ENCODE assay signal across 10 cellular contexts in the genomic region with DNA sequence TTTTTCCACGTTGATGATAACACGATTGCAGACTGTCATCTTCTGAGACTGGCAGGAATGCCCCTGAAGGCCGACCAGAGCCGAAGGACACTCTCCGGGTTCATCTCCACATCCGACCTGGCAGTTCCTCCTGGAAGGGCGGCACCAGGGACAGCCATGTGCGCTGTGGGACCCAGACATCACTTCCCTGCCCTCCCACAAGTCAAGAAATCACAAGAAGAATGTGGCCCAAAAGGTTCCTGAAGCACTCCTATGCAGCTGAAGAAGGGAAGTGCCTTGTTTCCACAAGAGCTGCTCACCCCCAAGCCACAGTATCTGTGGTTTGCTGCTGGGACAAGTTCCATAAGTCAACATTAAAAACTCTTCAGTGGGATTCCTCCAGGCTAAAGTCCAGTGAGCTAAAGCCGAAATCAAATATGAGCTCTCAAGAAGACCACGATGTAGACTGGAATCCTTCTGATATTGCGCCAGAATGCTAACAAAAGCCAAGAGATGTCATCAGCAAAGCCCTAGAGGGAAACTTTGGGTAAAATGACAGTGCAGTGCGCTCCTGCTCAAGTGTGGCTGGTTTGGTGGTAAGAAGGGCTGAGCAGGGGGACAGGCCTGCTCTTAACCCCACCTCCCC. TPM values are rescaled to one million over a fixed set of nuclear protein-coding genes. Genes with fewer than 3 reads are reported as not detected.
DNase-seq lines count a peak whose midpoint lies in the region; TF ChIP-seq lines count a peak whose summit lies in the region.
"Had no signal": no experiment of that assay in that cellular context is flagged by ENCODE, and none has a peak within 500 bp of the region (broad histone marks: within the 10 kb centered on the region; RNA-seq: fewer than 3 reads in every experiment).

No MANE protein-coding gene starts in this region.

- in situ Hi-C loops in HAP-1 (cut with MboI; ENCODE audit: low sequenced_read_pairs): no loop called here

- TF ChIP-seq CTCF in fibroblast of pulmonary artery (IDR thresholded peaks at IDR 0.05; ENCODE audit: low read length, missing control alignments): no peak

- peak; percentile 79 for DNase-seq in EL
- peak in 1 of 2 experiments; percentile 52 for DNase-seq in SJSA1 (ENCODE audit: low read depth in 1 of 2, low spot score in 2 of 2)
- peak; percentile 63 for DNase-seq in fibroblast of pulmonary artery (ENCODE audit: low read depth)
- DNase-seq in activated gamma-delta T cell (lab: John Stamatoyannopoulos, UW): no peak
- DNase-seq in HAP-1 (ENCODE audit: low spot score in 2 of 2): no peak
- no peak for DNase-seq in foreskin melanocyte
- DNase-seq in NCI-H748 treated with DMSO at 0.1 percent for 48 hours (lab: John Stamatoyannopoulos, UW): no peak
- DNase-seq: NCI-H1105 treated with DMSO at 0.1 percent for 48 hours had no signal

- H3K9ac ChIP-seq in skeletal muscle tissue (ENCODE audit: low read depth in 1 of 3, low read length in 3 of 3): peak overlapping the region in 1 of 3 donors; percentile 45

- H3K4me1 ChIP-seq in SJSA1 (replicated peaks): peaks cover 90% of the 10 kb centered on the region
- H3K4me1 ChIP-seq in skeletal muscle tissue (ENCODE audit: control insufficient read depth in 3 of 3, insufficient read depth in 3 of 3, low read length in 3 of 3): peaks cover 24 to 48% (median 31%) of the 10 kb centered on the region in 3 donors
- no peaks in the 10 kb centered on the region; the same call in 1 of the 2 replicates for H3K4me1 ChIP-seq in HAP-1

- H3K27ac ChIP-seq in SJSA1 (peak overlapping the region; percentile 41), skeletal muscle tissue (ENCODE audit: low read depth, low read length) (peak overlapping the region; percentile 49)

- H3K27me3 ChIP-seq in SJSA1 (replicated peaks): no peaks in the 10 kb centered on the region
- no peaks in the 10 kb centered on the region for H3K27me3 ChIP-seq in skeletal muscle tissue (ENCODE audit: control insufficient read depth in 3 of 3, insufficient read depth in 3 of 3, low read length in 3 of 3)
- no peaks in the 10 kb centered on the region for H3K27me3 ChIP-seq in HAP-1 (ENCODE audit: low read depth)

- H3K4me3 ChIP-seq in SJSA1: no peak overlapping the region
- H3K4me3 ChIP-seq in fibroblast of pulmonary artery (replicated peaks; ENCODE audit: low read depth, low read length): no peak overlapping the region
- no peak overlapping the region for H3K4me3 ChIP-seq in skeletal muscle tissue (ENCODE audit: low read length in 3 of 3)
- no peak overlapping the region for H3K4me3 ChIP-seq in HAP-1
- H3K4me3 ChIP-seq: lung had no signal

- H3K36me3 ChIP-seq in SJSA1 (peaks cover 8% of the 10 kb centered on the region), skeletal muscle tissue (ENCODE audit: control insufficient read depth in 3 of 3, insufficient read depth in 3 of 3, low read length in 3 of 3) (no peaks in the 10 kb centered on the region), HAP-1 (replicated peaks) (no peaks in the 10 kb centered on the region; the same call in 1 of the 2 replicates)

- H3K9me3 ChIP-seq in SJSA1 (replicated peaks) (no peaks in the 10 kb centered on the region), skeletal muscle tissue (ENCODE audit: control insufficient read depth in 3 of 3, low read length in 3 of 3) (no peaks in the 10 kb centered on the region), HAP-1 (no peaks in the 10 kb centered on the region)

RNA-seq across cellular contexts. Expression of gene PACSIN2, which starts 21.2 kb away (rescaled TPM):
- 98.3 and 100 TPM in 2 replicates for total RNA-seq in SJSA1 (2014; rRNA removed; shearing (Covaris generic))
- 20.9 TPM for total RNA-seq in skeletal muscle tissue

Comparison
In these comparisons a context has a peak if more than half of its experiments do, and no peak if none do; other contexts are left out.
1. DNase-seq: peak in EL (single experiment) and fibroblast of pulmonary artery (single experiment); none in activated gamma-delta T cell (single experiment), HAP-1 (0 of 2), foreskin melanocyte (single experiment) and NCI-H748 treated with DMSO at 0.1 percent for 48 hours (single experiment).